In genomic region chr1:232873412-232873811, GRCh38 we compare ENCODE assay signal across 18 cellular contexts.
DNase-seq lines count a peak whose midpoint lies in the region; ATAC-seq, FAIRE-seq and TF ChIP-seq lines count a peak whose summit lies in the region.
"Had no signal": no experiment of that assay in that cellular context is flagged by ENCODE, and none has a peak within 500 bp of the region (broad histone marks: within the 10 kb centered on the region; RNA-seq: fewer than 3 reads in every experiment).

No MANE protein-coding gene starts in this region.

- BruUV-seq in mammary epithelial cell (replicated peaks; lab: Mats Ljungman, UMichigan) (no TSS peak), MCF 10A (replicated peaks; lab: Mats Ljungman, UMichigan) (no TSS peak)

- peaks cover 21% of the 10 kb centered on the region for H3K4me1 Mint-ChIP-seq in MCF 10A (ENCODE audit: insufficient read depth, unreplicated experiment)

- no peaks in the 10 kb centered on the region for H3K9me3 ChIP-seq in mammary epithelial cell (replicated peaks; ENCODE audit: insufficient read depth, low read length)
- H3K9me3 ChIP-seq in keratinocyte (ENCODE audit: control insufficient read depth, low read depth, low read length) = no peaks in the 10 kb centered on the region

- in situ Hi-C loops in mammary epithelial cell (cut with MboI; ENCODE audit: low sequenced_read_pairs in 2 of 2) = no loop called here

- ATAC-seq in GM18868 (IDR thresholded peaks at IDR 0.05; ENCODE audit: unreplicated experiment) = no peak

- H3K4me1 ChIP-seq in mammary epithelial cell (ENCODE audit: insufficient read depth, low read length) = peaks cover 36% of the 10 kb centered on the region
- H3K4me1 ChIP-seq in keratinocyte (ENCODE audit: control insufficient read depth, extremely low read depth, insufficient read depth, low read length) = peaks cover 31% of the 10 kb centered on the region

- H3K36me3 ChIP-seq in mammary epithelial cell (ENCODE audit: insufficient read depth, low read length) (no peaks in the 10 kb centered on the region), keratinocyte (ENCODE audit: control insufficient read depth in 2 of 2, extremely low read depth in 1 of 2, insufficient read depth in 2 of 2, low read length in 2 of 2) (no peaks in the 10 kb centered on the region)

- H3K4me3 Mint-ChIP-seq in MCF 10A (ENCODE audit: unreplicated experiment) = no peak overlapping the region
- H3K4me3 Mint-ChIP-seq: CD4-positive, alpha-beta T cell had no signal

- peak overlapping the region; percentile 18 for H2AFZ ChIP-seq in mammary epithelial cell (ENCODE audit: low read depth, low read length)
- no peak overlapping the region for H2AFZ ChIP-seq in keratinocyte (ENCODE audit: control insufficient read depth, low read length)

- FAIRE-seq in keratinocyte (lab: Jason Lieb, UNC) = peak; percentile 69
- FAIRE-seq: A204.1, H54 had no signal

- no peak overlapping the region for H3K27ac Mint-ChIP-seq in MCF 10A (ENCODE audit: low read depth, unreplicated experiment)
- H3K27ac Mint-ChIP-seq: CD4-positive, alpha-beta T cell had no signal

- no peaks in the 10 kb centered on the region for H3K27me3 Mint-ChIP-seq in MCF 10A (ENCODE audit: insufficient read depth, unreplicated experiment)

- CTCF ChIA-PET in mammary epithelial cell (lab: Charles Lee; ENCODE audit: low non-redundant PET) (no interaction called here), MCF 10A (lab: Yijun Ruan, JAX) (interaction anchor here (0.6 to 1.4 kb wide), 5 partner anchors 75 to 1148 kb away, joined by 3 read pairs; no protein-coding TSS in a partner anchor)

- H3K36me3 Mint-ChIP-seq in MCF 10A (ENCODE audit: insufficient read depth, unreplicated experiment) = peaks cover 7% of the 10 kb centered on the region

- intact Hi-C loops in mammary epithelial cell (cut with micrococcal nuclease) (no loop called here), MCF 10A (cut with micrococcal nuclease) (no loop called here)

- no peaks in the 10 kb centered on the region for H3K9me3 Mint-ChIP-seq in MCF 10A (ENCODE audit: unreplicated experiment)
- H3K9me3 Mint-ChIP-seq: CD4-positive, alpha-beta T cell had no signal

- no peak for TF ChIP-seq CTCF in mammary epithelial cell (conservative IDR thresholded peaks at IDR 0.05 in 1 of 2, IDR thresholded peaks at IDR 0.05 in 1 of 2; ENCODE audit: extremely low read depth in 1 of 2, insufficient read depth in 1 of 2, low read depth in 1 of 2, low read length in 2 of 2)
- no peak for TF ChIP-seq CTCF in MCF 10A (IDR thresholded peaks at IDR 0.05; ENCODE audit: unreplicated experiment)
- TF ChIP-seq CTCF in keratinocyte (optimal IDR thresholded peaks at IDR 0.05 in 1 of 3, IDR thresholded peaks at IDR 0.05 in 1 of 3, conservative IDR thresholded peaks at IDR 0.05 in 1 of 3; ENCODE audit: extremely low read depth in 1 of 3, insufficient read depth in 2 of 3, low read length in 3 of 3) = no peak

- H3K4me3 ChIP-seq in mammary epithelial cell (replicated peaks in 1 of 3; ENCODE audit: insufficient read depth in 1 of 3, low read depth in 2 of 3, low read length in 3 of 3) (no peak overlapping the region), keratinocyte (ENCODE audit: control insufficient read depth in 2 of 3, extremely low read depth in 1 of 3, insufficient read depth in 2 of 3, low read depth in 1 of 3, low read length in 3 of 3) (no peak overlapping the region)

- H3K27ac ChIP-seq in mammary epithelial cell (ENCODE audit: insufficient read depth, low read depth, low read length) (no peak overlapping the region), keratinocyte (ENCODE audit: control insufficient read depth, insufficient read depth, low read length) (no peak overlapping the region)
- H3K27ac ChIP-seq: KMS-11, RWPE1 had no signal

- H4K20me1 ChIP-seq in mammary epithelial cell (ENCODE audit: insufficient read depth, low read length) = no peaks in the 10 kb centered on the region
- H4K20me1 ChIP-seq in keratinocyte (ENCODE audit: control insufficient read depth, extremely low read depth, insufficient read depth, low read length) = no peaks in the 10 kb centered on the region

- H3K79me2 ChIP-seq in mammary epithelial cell (ENCODE audit: insufficient read depth, low read length) (no peaks in the 10 kb centered on the region), keratinocyte (ENCODE audit: control insufficient read depth, insufficient read depth, low read length) (no peaks in the 10 kb centered on the region)

- 11% methylated on average over 5 of the region's 5 CpGs for WGBS in mammary epithelial cell (ENCODE audit: low coverage, missing lambda C conversion rate)

- H3K4me2 ChIP-seq in mammary epithelial cell (ENCODE audit: insufficient read depth, low read depth, low read length) (peak overlapping the region; percentile 29), keratinocyte (ENCODE audit: control insufficient read depth, extremely low read depth, insufficient read depth, low read depth, low read length) (no peak overlapping the region)
- H3K4me2 ChIP-seq: KMS-11 had no signal

- no peaks in the 10 kb centered on the region for H3K9me1 ChIP-seq in keratinocyte (ENCODE audit: control insufficient read depth, extremely low read depth, insufficient read depth, low read length)

- H3K9ac ChIP-seq in mammary epithelial cell (ENCODE audit: insufficient read depth, low read length) (no peak overlapping the region), keratinocyte (ENCODE audit: control insufficient read depth, extremely low read depth, insufficient read depth, low read length) (no peak overlapping the region)
- H3K9ac ChIP-seq: KMS-11 had no signal

- dilution Hi-C loops in mammary epithelial cell (cut with HindIII; ENCODE audit: low sequenced_read_pairs) (no loop called here), keratinocyte (cut with MboI; ENCODE audit: extremely low pct_ligation_motif_present, low sequenced_read_pairs) (no loop called here)

- H3K27me3 ChIP-seq in mammary epithelial cell (ENCODE audit: insufficient read depth, low read length) (no peaks in the 10 kb centered on the region), keratinocyte (ENCODE audit: control insufficient read depth, extremely low read depth, insufficient read depth, low read length) (no peaks in the 10 kb centered on the region)

- POLR2A ChIA-PET in MCF 10A (lab: Yijun Ruan, JAX) = interaction anchor here (0.6 to 1.5 kb wide), 4 partner anchors 31 to 1640 kb away, joined by 3 read pairs; no protein-coding TSS in a partner anchor

- DNase-seq in mammary epithelial cell = peak; percentile 41
- no peak for DNase-seq in MCF 10A (ENCODE audit: unreplicated experiment)
- DNase-seq in SK-N-DZ (ENCODE audit: low spot score) = peak; percentile 24
- peak; percentile 35 for DNase-seq in keratinocyte (ENCODE audit: low read depth, low spot score)
- DNase-seq in GDM1 (lab: John Stamatoyannopoulos, UW) = no peak
- no peak for DNase-seq in HT-29 (ENCODE audit: low spot score)
- no peak for DNase-seq in dermis blood vessel endothelial cell
- DNase-seq: CD4-positive, alpha-beta T cell; NCI-H1436 treated with DMSO at 0.1 percent for 48 hours; NCI-H2081 treated with DMSO at 0.1 percent for 48 hours; NCI-H226; NCI-H524 treated with DMSO at 0.1 percent for 48 hours; SIG-M5 had no signal

Comparison
In these comparisons a context has a peak if more than half of its experiments do, and no peak if none do; other contexts are left out.
1. DNase-seq: peak in mammary epithelial cell (single experiment), SK-N-DZ (single experiment) and keratinocyte (single experiment); none in MCF 10A (single experiment), GDM1 (single experiment), HT-29 (single experiment) and dermis blood vessel endothelial cell (single experiment).